In genomic region chr19:1249298-1249989, GRCh38 we compare ENCODE assay signal across 8 cellular contexts. TPM values are rescaled to one million over a fixed set of nuclear protein-coding genes. Genes with fewer than 3 reads are reported as not detected.
DNase-seq lines count a peak whose midpoint lies in the region; ATAC-seq and TF ChIP-seq lines count a peak whose summit lies in the region.

No MANE protein-coding gene starts in this region.

- H3K4me1 ChIP-seq in psoas muscle, result peaks cover 52% of the 10 kb centered on the region
- peaks cover 4% of the 10 kb centered on the region for H3K4me1 ChIP-seq in urinary bladder (ENCODE audit: insufficient read depth)

- H3K4me1 Mint-ChIP-seq in T-cell, result peaks cover 11 to 15% (median 13%) of the 10 kb centered on the region in 3 donors

- TF ChIP-seq CTCF in GM12865 (IDR thresholded peaks at IDR 0.05; ENCODE audit: insufficient read depth, low read depth, low read length, missing control alignments), result no peak
- no peak for TF ChIP-seq CTCF in psoas muscle (IDR thresholded peaks at IDR 0.05)

- H3K4me3 Mint-ChIP-seq in T-cell, result peak overlapping the region; percentile 73 to 91 (median 82)

- H3K27me3 ChIP-seq in psoas muscle (ENCODE audit: insufficient read depth in 3 of 3, low read length in 2 of 3), result no peaks in the 10 kb centered on the region

- H3K27ac Mint-ChIP-seq in T-cell, result peak overlapping the region; percentile 73 to 86

- H3K9me3 Mint-ChIP-seq in T-cell, result no peaks in the 10 kb centered on the region

- ATAC-seq in HG02798 (IDR thresholded peaks at IDR 0.05; ENCODE audit: poor library complexity, unreplicated experiment) (peak; percentile 60), T-cell (replicated peaks in 1 of 4) (peak; percentile 60 to 68 (median 64)), left ventricle myocardium superior (peak; percentile 6), psoas muscle (peak; percentile 1 to 26 (median 2))

- H3K27ac ChIP-seq in psoas muscle, result peak overlapping the region; percentile 99
- peak overlapping the region; percentile 99 for H3K27ac ChIP-seq in urinary bladder (ENCODE audit: low read depth)

- POLR2A ChIA-PET in T-cell (lab: Charles Lee), result no interaction called here

- CTCF ChIA-PET in T-cell (lab: Charles Lee), result interaction anchor here in 1 of 2 donors (0.6 kb wide), 1 partner anchor 20 kb away, joined by 3 read pairs; the partner anchor contains the start of gene CIRBP

- peaks cover 4% of the 10 kb centered on the region for H3K36me3 Mint-ChIP-seq in T-cell

- H3K4me3 ChIP-seq in GM12865 (ENCODE audit: low read depth, low read length), result peak overlapping the region; percentile 68
- H3K4me3 ChIP-seq in psoas muscle, result peak overlapping the region; percentile 80
- peak overlapping the region; percentile 98 for H3K4me3 ChIP-seq in urinary bladder (ENCODE audit: low read depth, low read length)

- DNase-seq in GM12865 (ENCODE audit: low read depth) (peak; percentile 96), NCI-H1694 (lab: John Stamatoyannopoulos, UW) (peak; percentile 68), T-cell (peak; percentile 87 to 98 (median 94)), amniotic stem cell (lab: John Stamatoyannopoulos, UW) (peak; percentile 89), left ventricle myocardium superior (peak; percentile 97), psoas muscle (peak; percentile 94 to 96)

- 0 to 1% (median 0%) methylated on average over 11 to 102 of the region's 102 CpGs for WGBS in psoas muscle, 3 donors
- under 1% methylated on average over 102 of the region's 102 CpGs for WGBS in urinary bladder

- no peaks in the 10 kb centered on the region for H3K9me3 ChIP-seq in psoas muscle

- no peaks in the 10 kb centered on the region for H3K27me3 Mint-ChIP-seq in T-cell

- H3K36me3 ChIP-seq in psoas muscle (ENCODE audit: insufficient read depth in 1 of 2, low read depth in 1 of 2) (peaks cover 4 to 31% of the 10 kb centered on the region in 2 donors), urinary bladder (ENCODE audit: insufficient read depth) (no peaks in the 10 kb centered on the region)

- intact Hi-C loops in left ventricle myocardium superior (cut with micrococcal nuclease), result no loop called here
- intact Hi-C loops in psoas muscle (cut with DNase I), result no loop called here

RNA-seq across cellular contexts. Expression of gene MIDN, which starts 1.1 kb away (rescaled TPM):
- total RNA-seq in T-cell, result 100 to 1,000 TPM in 1 of 5 donors, 10 to 100 TPM in 4; 54.0 to 161 (median 66.9) TPM
- total RNA-seq in left ventricle myocardium superior, result 59.7 TPM
- total RNA-seq in psoas muscle, result 100 to 1,000 TPM in 3 of 4 donors, 10 to 100 TPM in 1; 84.7 to 331 (median 217) TPM
- polyA plus RNA-seq in psoas muscle, result 100 to 1,000 TPM in 1 of 3 donors, 10 to 100 TPM in 2; 29.2 to 147 (median 36.4) TPM
- 12.2 TPM for total RNA-seq in urinary bladder
- polyA plus RNA-seq in urinary bladder, result 64.3 TPM

RNA-seq across cellular contexts. Expression of gene ATP5F1D, which starts 7.9 kb away (rescaled TPM):
- 100 to 1,000 TPM; 117 to 233 (median 155) TPM for total RNA-seq in T-cell
- total RNA-seq in left ventricle myocardium superior, result 686 TPM
- total RNA-seq in psoas muscle, result 100 to 1,000 TPM; 362 to 759 (median 472) TPM
- polyA plus RNA-seq in psoas muscle, result 100 to 1,000 TPM; 310 to 858 (median 690) TPM
- 9.5 TPM for total RNA-seq in urinary bladder
- polyA plus RNA-seq in urinary bladder, result 236 TPM

RNA-seq across cellular contexts. Expression of gene CBARP, which starts 11.6 kb away (rescaled TPM):
- total RNA-seq in T-cell (under 1 TPM in 4 of 5 donors, not detected in 1; 0.08 to 0.36 (median 0.23) TPM), left ventricle myocardium superior (1.2 TPM), psoas muscle (1 to 10 TPM in 2 of 4 donors, under 1 TPM in 2; 0.41 to 4.0 (median 1.5) TPM), urinary bladder (0.53 TPM)
- polyA plus RNA-seq in psoas muscle (10 to 100 TPM in 1 of 3 donors, under 1 TPM in 2; 0.75 to 19.0 (median 0.88) TPM), urinary bladder (0.43 TPM)

RNA-seq across cellular contexts. Expression of gene CIRBP, which starts 19.7 kb away (rescaled TPM):
- total RNA-seq in T-cell, result 100 to 1,000 TPM; 477 to 682 (median 657) TPM
- total RNA-seq in left ventricle myocardium superior, result 248 TPM
- total RNA-seq in psoas muscle, result 100 to 1,000 TPM; 137 to 591 (median 245) TPM
- 100 to 1,000 TPM; 249 to 321 (median 317) TPM for polyA plus RNA-seq in psoas muscle
- 267 TPM for total RNA-seq in urinary bladder
- 536 TPM for polyA plus RNA-seq in urinary bladder

RNA-seq across cellular contexts. Expression of gene FAM174C, which starts 25.9 kb away (rescaled TPM):
- total RNA-seq in T-cell, result 10 to 100 TPM; 42.1 to 69.8 (median 60.4) TPM
- total RNA-seq in left ventricle myocardium superior, result 13.1 TPM
- total RNA-seq in psoas muscle, result 10 to 100 TPM in 3 of 4 donors, 1 to 10 TPM in 1; 9.0 to 18.1 (median 14.0) TPM
- 10 to 100 TPM; 21.8 to 88.8 (median 47.6) TPM for polyA plus RNA-seq in psoas muscle
- total RNA-seq in urinary bladder, result 4.9 TPM
- polyA plus RNA-seq in urinary bladder, result 55.9 TPM

Comparison
In these comparisons a context has a peak if more than half of its experiments do, and no peak if none do; other contexts are left out.
1. Peak in every context shown above with its lines: DNase-seq, ATAC-seq, H3K4me3 ChIP-seq and H3K27ac ChIP-seq.
2. ATAC-seq: peak in every context shown above with its lines; median percentile 64 in T-cell; 60 in HG02798; 6 in left ventricle myocardium superior; 2 in psoas muscle.
3. RNA of gene ATP5F1D, which starts 7.9 kb away (total RNA-seq): 686 TPM in left ventricle myocardium superior (single experiment), 362 to 759 TPM in psoas muscle and 117 to 233 TPM in T-cell; 9.5 TPM in urinary bladder (single experiment); every median in the first group is over 10 times any median in the second.